ENCODE assay signal across 2 cellular contexts in genomic region chr13:26534036-26534726, GRCh38.
A peak's percentile ranks its signal among the peaks of the same experiment; 100 is the strongest.
TF ChIP-seq lines count a peak whose summit lies in the region.

No MANE protein-coding gene starts in this region.

TF ChIP-seq in HepG2, 621 proteins besides CTCF, POLR2A, EP300 and RAD21:
- no peak for TF ChIP-seq ZNF75D (CRISPR knock-in tag; IDR thresholded peaks at IDR 0.05; ENCODE audit: borderline replicate concordance)
- TF ChIP-seq NFE2L2 (IDR thresholded peaks at IDR 0.05; ENCODE audit: low read length), result peak; percentile 37; the same call in 1 of the 2 replicates
TF ChIP-seq in HepG2: peak in this region for 1.

TF ChIP-seq in K562, 482 proteins besides CTCF, POLR2A, EP300 and RAD21:
- TF ChIP-seq CTBP1 (IDR thresholded peaks at IDR 0.05; ENCODE audit: borderline replicate concordance) (no peak), NFIX (CRISPR knock-in tag; IDR thresholded peaks at IDR 0.05; ENCODE audit: low read depth) (no peak), TCF7 (IDR thresholded peaks at IDR 0.05; ENCODE audit: borderline replicate concordance) (no peak), ZNF316 (IDR thresholded peaks at IDR 0.05) (0 out of 2 replicates have a peak, but pooled peaks have one; percentile 9), CHD4 (IDR thresholded peaks at IDR 0.05; ENCODE audit: insufficient read depth, insufficient replicate concordance, low read depth, low read length, poor library complexity, severe bottlenecking) (no peak), NFE2 (IDR thresholded peaks at IDR 0.05; ENCODE audit: low read depth) (peak; percentile 47), MAFG (tag; conservative IDR thresholded peaks at IDR 0.05) (peak; percentile 48; the same call in 1 of the 2 replicates)
